In the genomic region with DNA sequence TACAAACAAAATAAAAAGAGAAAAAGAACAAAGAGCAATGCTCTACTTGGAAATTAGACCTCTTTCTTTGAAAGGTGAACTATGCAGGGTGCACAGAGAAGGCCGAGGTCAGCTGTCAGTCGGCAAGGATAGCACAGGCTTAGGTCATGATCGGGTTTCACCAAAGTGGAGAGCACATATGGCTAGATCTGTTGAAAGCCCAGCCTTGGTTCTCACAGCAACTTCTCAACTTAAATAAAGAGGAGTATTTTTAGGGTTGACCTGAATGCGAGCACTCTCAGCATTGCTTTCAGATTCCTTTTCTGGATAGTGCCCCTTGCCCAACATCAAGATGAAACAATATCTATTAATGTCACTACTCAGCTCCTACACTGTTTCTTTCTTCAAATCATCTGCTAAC, we compare ENCODE assay signal across 19 cellular contexts.
DNase-seq lines count a peak whose midpoint lies in the region; ATAC-seq and TF ChIP-seq lines count a peak whose summit lies in the region.
"Had no signal": no experiment of that assay in that cellular context is flagged by ENCODE, and none has a peak within 500 bp of the region (broad histone marks: within the 10 kb centered on the region; RNA-seq: fewer than 3 reads in every experiment).

No MANE protein-coding gene starts in this region.

- peaks cover 0 to 3% (median 3%) of the 10 kb centered on the region in 3 donors for H3K36me3 Mint-ChIP-seq in naive thymus-derived CD8-positive, alpha-beta T cell

- no peaks in the 10 kb centered on the region for H3K9me3 Mint-ChIP-seq in naive thymus-derived CD8-positive, alpha-beta T cell

- no peak overlapping the region for H3K27ac Mint-ChIP-seq in naive thymus-derived CD8-positive, alpha-beta T cell

- H3K36me3 ChIP-seq in cardiac muscle cell = no peaks in the 10 kb centered on the region
- no peaks in the 10 kb centered on the region for H3K36me3 ChIP-seq in heart left ventricle
- no peaks in the 10 kb centered on the region for H3K36me3 ChIP-seq in skeletal muscle tissue (ENCODE audit: control insufficient read depth in 3 of 3, insufficient read depth in 3 of 3, low read length in 3 of 3)
- H3K36me3 ChIP-seq: SJSA1 had no signal

- DNase-seq in cardiac muscle cell (ENCODE audit: low read depth in 1 of 2, low spot score in 1 of 2) (peak in 1 of 2 donors; percentile 69), heart left ventricle (no peak), NCI-H524 treated with DMSO at 0.1 percent for 48 hours (lab: John Stamatoyannopoulos, UW) (peak; percentile 21), left kidney (ENCODE audit: low read depth, low spot score) (peak; percentile 38), NCI-H345 treated with DMSO at 0.1 percent for 48 hours (lab: John Stamatoyannopoulos, UW; ENCODE audit: unreplicated experiment) (no peak), dermis blood vessel endothelial cell (no peak)
- DNase-seq in naive thymus-derived CD8-positive, alpha-beta T cell = no peak
- DNase-seq: DND-41, GOT3, IMR-90, NCI-H1417, NCI-H1694 treated with DMSO at 0.1 percent for 48 hours, NCI-H2081 treated with DMSO at 0.1 percent for 48 hours, NCI-H82, OCI-M1 had no signal

- H3K27me3 ChIP-seq in cardiac muscle cell (no peaks in the 10 kb centered on the region), heart left ventricle (peaks cover 0 to 9% (median 0%) of the 10 kb centered on the region in 9 donors), skeletal muscle tissue (ENCODE audit: control insufficient read depth in 3 of 3, insufficient read depth in 3 of 3, low read length in 3 of 3) (no peaks in the 10 kb centered on the region)
- H3K27me3 ChIP-seq: SJSA1 had no signal

- H3K4me3 Mint-ChIP-seq in naive thymus-derived CD8-positive, alpha-beta T cell = no peak overlapping the region

- no peak overlapping the region for H3K4me3 ChIP-seq in cardiac muscle cell
- H3K4me3 ChIP-seq in heart left ventricle = no peak overlapping the region
- H3K4me3 ChIP-seq in skeletal muscle tissue (ENCODE audit: low read length in 3 of 3) = no peak overlapping the region
- H3K4me3 ChIP-seq: GM12878, SJSA1 had no signal

- no peak for ATAC-seq in heart left ventricle
- no peak for ATAC-seq in naive thymus-derived CD8-positive, alpha-beta T cell
- ATAC-seq: GM12878 had no signal

- 64 to 73% (median 70%) methylated on average over 4 of the region's 4 CpGs for WGBS in heart left ventricle, 4 donors

- H3K27ac ChIP-seq in cardiac muscle cell (peak overlapping the region; percentile 86), heart left ventricle (no peak overlapping the region), skeletal muscle tissue (ENCODE audit: low read depth, low read length) (peak overlapping the region; percentile 64)
- H3K27ac ChIP-seq: C4-2B, SJSA1 had no signal

- no peak for TF ChIP-seq POLR2A in heart left ventricle (IDR thresholded peaks at IDR 0.05)

- H3K9me3 ChIP-seq in cardiac muscle cell (ENCODE audit: low read depth) (no peaks in the 10 kb centered on the region), heart left ventricle (no peaks in the 10 kb centered on the region), skeletal muscle tissue (ENCODE audit: control insufficient read depth in 3 of 3, low read length in 3 of 3) (no peaks in the 10 kb centered on the region)
- H3K9me3 ChIP-seq: SJSA1 had no signal

- H3K4me1 Mint-ChIP-seq in naive thymus-derived CD8-positive, alpha-beta T cell = no peaks in the 10 kb centered on the region

- intact Hi-C loops in heart left ventricle (cut with DNase I) = loop anchor here in 1 of 10 donors (5.0 kb wide), 1 partner anchor 64 kb away; no protein-coding TSS in a partner anchor

- TF ChIP-seq CTCF in cardiac muscle cell (IDR thresholded peaks at IDR 0.05; ENCODE audit: low read depth, low read length) (no peak), heart left ventricle (IDR thresholded peaks at IDR 0.05) (no peak)

- POLR2A ChIA-PET in naive thymus-derived CD8-positive, alpha-beta T cell (lab: Charles Lee) = no interaction called here

- H3K4me1 ChIP-seq in cardiac muscle cell (ENCODE audit: low read depth) (peaks cover 25% of the 10 kb centered on the region), heart left ventricle (no peaks in the 10 kb centered on the region), skeletal muscle tissue (ENCODE audit: control insufficient read depth in 3 of 3, insufficient read depth in 3 of 3, low read length in 3 of 3) (peaks cover 10 to 17% (median 17%) of the 10 kb centered on the region in 3 donors)
- H3K4me1 ChIP-seq: SJSA1 had no signal

- H3K27me3 Mint-ChIP-seq in naive thymus-derived CD8-positive, alpha-beta T cell = no peaks in the 10 kb centered on the region

- H3K9ac ChIP-seq in skeletal muscle tissue (ENCODE audit: low read depth in 1 of 3, low read length in 3 of 3) = peak overlapping the region in 1 of 3 donors; percentile 14

Comparison
In these comparisons a context has a peak if more than half of its experiments do, and no peak if none do; other contexts are left out.
1. H3K27ac ChIP-seq: peak in cardiac muscle cell (single experiment) and skeletal muscle tissue (single experiment); none in heart left ventricle (0 of 12).
2. DNase-seq: peak in NCI-H524 treated with DMSO at 0.1 percent for 48 hours (single experiment) and left kidney (single experiment); none in heart left ventricle (0 of 5), naive thymus-derived CD8-positive, alpha-beta T cell (0 of 10), NCI-H345 treated with DMSO at 0.1 percent for 48 hours (single experiment) and dermis blood vessel endothelial cell (single experiment).